ENCODE assay signal across 21 cellular contexts in the genomic region with DNA sequence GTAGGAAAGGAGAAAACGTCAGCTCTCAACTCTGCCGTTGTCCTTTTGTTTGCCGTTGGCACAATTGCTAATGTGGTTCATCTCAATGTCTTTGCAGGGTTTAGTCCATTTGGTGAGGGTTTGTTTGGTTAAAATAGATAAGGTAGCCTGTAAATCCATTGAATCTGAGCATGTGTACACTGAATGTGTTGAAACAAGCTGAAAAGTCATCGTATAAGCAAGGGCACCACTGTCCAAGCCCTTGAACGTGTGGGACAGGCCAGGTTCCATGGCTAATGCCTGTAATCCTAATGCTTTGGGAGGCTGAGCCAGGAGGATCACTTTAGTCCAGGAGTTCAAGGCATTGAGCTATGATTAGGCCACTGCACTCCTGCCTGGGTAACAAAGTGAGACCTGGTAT.
"Had no signal": no experiment of that assay in that cellular context is flagged by ENCODE, and none has a peak within 500 bp of the region (broad histone marks: within the 10 kb centered on the region; RNA-seq: fewer than 3 reads in every experiment).

No MANE protein-coding gene starts in this region.

- H3K27me3 ChIP-seq: MG63 had no signal

- H3K4me3 ChIP-seq: MG63 had no signal

- H3K9me3 ChIP-seq: MG63 had no signal

- H3K27ac ChIP-seq: RWPE1 had no signal

- DNase-seq: IMR-90, Karpas-422, KG1, MG63, NCI-H1092, NCI-H1105 treated with DMSO at 0.1 percent for 48 hours, NCI-H1417 treated with DMSO at 0.1 percent for 48 hours, NCI-H1694, NCI-H187 treated with DMSO at 0.1 percent for 48 hours, NCI-H2029 treated with DMSO at 0.1 percent for 48 hours, NCI-H2171, NCI-H226, NCI-H446, NCI-H510A, NCI-H524 treated with DMSO at 0.1 percent for 48 hours, NCI-H69, NCI-H774, PC-3, SHP77, T-helper 1 cell had no signal

- H3K36me3 ChIP-seq: MG63 had no signal
